Comparison of ENCODE assay signal across 22 cellular contexts in genomic region chr15:65198571-65198970, GRCh38. TPM values are rescaled to one million over a fixed set of nuclear protein-coding genes. Genes with fewer than 3 reads are reported as not detected.
DNase-seq lines count a peak whose midpoint lies in the region; ATAC-seq and TF ChIP-seq lines count a peak whose summit lies in the region.
"Had no signal": no experiment of that assay in that cellular context is flagged by ENCODE, and none has a peak within 500 bp of the region (broad histone marks: within the 10 kb centered on the region; RNA-seq: fewer than 3 reads in every experiment).

No MANE protein-coding gene starts in this region.

- H3K9me3 Mint-ChIP-seq in endodermal cell: no peaks in the 10 kb centered on the region

- intact Hi-C loops in posterior vena cava (cut with DNase I): loop anchor here in 1 of 2 donors (5.0 kb wide), 1 partner anchor 44 kb away; no protein-coding TSS in a partner anchor

- no peaks in the 10 kb centered on the region for H3K36me3 ChIP-seq in endodermal cell (ENCODE audit: control insufficient read depth, insufficient read depth, low read length)

- no peak overlapping the region for H3K27ac ChIP-seq in endodermal cell (ENCODE audit: low read depth, low read length)
- H3K27ac ChIP-seq: A549 had no signal

- peaks cover 8% of the 10 kb centered on the region for H3K4me1 Mint-ChIP-seq in endodermal cell
- H3K4me1 Mint-ChIP-seq: CD4-positive, alpha-beta memory T cell had no signal

- H3K4me3 Mint-ChIP-seq in endodermal cell: no peak overlapping the region
- H3K4me3 Mint-ChIP-seq: CD4-positive, alpha-beta memory T cell had no signal

- no peak overlapping the region for H3K9ac ChIP-seq in endodermal cell (ENCODE audit: extremely low read depth, low read length, poor library complexity, severe bottlenecking)

- no peak for ATAC-seq in HG03045 (IDR thresholded peaks at IDR 0.05; ENCODE audit: unreplicated experiment)
- ATAC-seq: A549 had no signal

- no peaks in the 10 kb centered on the region for H3K4me1 ChIP-seq in endodermal cell (ENCODE audit: control insufficient read depth, insufficient read depth, low read length)
- H3K4me1 ChIP-seq: A549 had no signal

- H3K27me3 ChIP-seq in endodermal cell (ENCODE audit: control insufficient read depth, insufficient read depth, low read length, poor library complexity, severe bottlenecking): peaks cover 6% of the 10 kb centered on the region

- no peak for TF ChIP-seq CTCF in endodermal cell (conservative IDR thresholded peaks at IDR 0.05)

- peak; percentile 31 for DNase-seq in activated effector memory CD4-positive, alpha-beta T cell treated with anti-CD3 and anti-CD28 coated beads, Interleukin-2, amount 50 U/mL, for 16 hours
- DNase-seq in activated effector memory CD4-positive, alpha-beta T cell treated with Interleukin-2 at 50 U/mL for 16 hours: no peak
- peak; percentile 16 for DNase-seq in endodermal cell
- DNase-seq in posterior vena cava (ENCODE audit: low spot score): peak; percentile 48
- DNase-seq in cortex of kidney (lab: John Stamatoyannopoulos, UW): no peak
- no peak for DNase-seq in stimulated activated CD8-positive, alpha-beta memory T cell treated with anti-CD3 and anti-CD28 coated beads, Interleukin-4, amount 100 ng/mL, for 48 hours
- DNase-seq: 8988T; ACHN; C1 segment of cervical spinal cord; Calu3; CD4-positive, alpha-beta memory T cell; COR-L47; DMS53; DMS79 treated with DMSO at 0.1 percent for 48 hours; GF-D8; GOT3; H7; HCEC 1CT had no signal

- peaks cover 11% of the 10 kb centered on the region for H3K27me3 Mint-ChIP-seq in endodermal cell (ENCODE audit: insufficient read depth)
- H3K27me3 Mint-ChIP-seq: CD4-positive, alpha-beta memory T cell had no signal

- H3K36me3 Mint-ChIP-seq in endodermal cell (ENCODE audit: low read depth): no peaks in the 10 kb centered on the region
- H3K36me3 Mint-ChIP-seq: CD4-positive, alpha-beta memory T cell had no signal

- no peaks in the 10 kb centered on the region for H3K9me3 ChIP-seq in endodermal cell (ENCODE audit: control insufficient read depth, low read length)
- H3K9me3 ChIP-seq: A549 had no signal

- 95 to 98% methylated on average over 12 of the region's 12 CpGs for WGBS in endodermal cell (ENCODE audit: insufficient coverage in 1 of 2, insufficient read length in 1 of 2), 2 experiments

- H3K27ac Mint-ChIP-seq in endodermal cell: no peak overlapping the region
- H3K27ac Mint-ChIP-seq: CD4-positive, alpha-beta memory T cell had no signal

- no peak overlapping the region for H3K4me3 ChIP-seq in endodermal cell (ENCODE audit: low read length)
- H3K4me3 ChIP-seq: A549 had no signal

RNA-seq across cellular contexts. Expression of gene CILP, which starts 12.7 kb away (rescaled TPM):
- under 1 TPM in 1 of 2 donors, not detected in 1; 0.07 TPM for total RNA-seq in endodermal cell
- polyA plus RNA-seq in endodermal cell (2013, experiment 1 of 2): 0.07 TPM
- polyA plus RNA-seq in endodermal cell (2013, experiment 2 of 2): 0.08 TPM
- total RNA-seq in posterior vena cava: 10 to 100 TPM in 1 of 2 donors, 1 to 10 TPM in 1; 9.6 to 43.4 TPM
- total RNA-seq: Daoy, G401, H7 had no signal
- polyA plus RNA-seq: CD4-positive, alpha-beta memory T cell had no signal

RNA-seq across cellular contexts. Expression of gene CLPX, which starts 13.4 kb away (rescaled TPM):
- total RNA-seq in endodermal cell: 10 to 100 TPM; 60.5 to 62.7 TPM
- 34.6 TPM for polyA plus RNA-seq in endodermal cell (2013, experiment 1 of 2)
- 37.6 TPM for polyA plus RNA-seq in endodermal cell (2013, experiment 2 of 2)
- 10 to 100 TPM; 28.9 to 34.8 TPM for total RNA-seq in posterior vena cava

Comparison
In these comparisons a context has a peak if more than half of its experiments do, and no peak if none do; other contexts are left out.
1. DNase-seq: peak in activated effector memory CD4-positive, alpha-beta T cell treated with anti-CD3 and anti-CD28 coated beads, Interleukin-2, amount 50 U/mL, for 16 hours (single experiment), endodermal cell (single experiment) and posterior vena cava (single experiment); none in activated effector memory CD4-positive, alpha-beta T cell treated with Interleukin-2 at 50 U/mL for 16 hours (single experiment), cortex of kidney (single experiment) and stimulated activated CD8-positive, alpha-beta memory T cell treated with anti-CD3 and anti-CD28 coated beads, Interleukin-4, amount 100 ng/mL, for 48 hours (single experiment).
2. RNA of gene CILP, which starts 12.7 kb away (total RNA-seq): 9.6 to 43.4 TPM in posterior vena cava; 0.07 TPM in endodermal cell; every median in the first group is over 4 times any median in the second.